11 cellular contexts compared by ENCODE assay signal in genomic region chr4:26238426-26238781, GRCh38.
A peak's percentile ranks its signal among the peaks of the same experiment; 100 is the strongest.
DNase-seq lines count a peak whose midpoint lies in the region; ATAC-seq and TF ChIP-seq lines count a peak whose summit lies in the region.
"Had no signal": no experiment of that assay in that cellular context is flagged by ENCODE, and none has a peak within 500 bp of the region (broad histone marks: within the 10 kb centered on the region; RNA-seq: fewer than 3 reads in every experiment).

No MANE protein-coding gene starts in this region.

- intact Hi-C loops in activated CD4-positive, alpha-beta T cell treated with anti-CD3 and anti-CD28 coated beads for 36 hours (cut with DNase I, micrococcal nuclease), result no loop called here

- no peaks in the 10 kb centered on the region for H3K36me3 Mint-ChIP-seq in activated CD4-positive, alpha-beta T cell treated with anti-CD3 and anti-CD28 coated beads for 36 hours (ENCODE audit: low read depth)

- H3K4me1 ChIP-seq in adipocyte (ENCODE audit: control insufficient read depth, insufficient read depth, low read length), result peaks cover 48% of the 10 kb centered on the region
- no peaks in the 10 kb centered on the region for H3K4me1 ChIP-seq in mesodermal cell (ENCODE audit: control insufficient read depth, insufficient read depth, low read length, poor library complexity, severe bottlenecking)
- H3K4me1 ChIP-seq in thoracic aorta (ENCODE audit: control insufficient read depth in 1 of 2, low read depth in 2 of 2), result peaks cover 15 to 32% of the 10 kb centered on the region in 2 donors
- H3K4me1 ChIP-seq: right atrium auricular region had no signal

- H3K27me3 ChIP-seq in adipocyte (replicated peaks; ENCODE audit: control insufficient read depth, insufficient read depth, low read length), result no peaks in the 10 kb centered on the region
- H3K27me3 ChIP-seq in thoracic aorta (replicated peaks; ENCODE audit: insufficient read depth), result no peaks in the 10 kb centered on the region
- H3K27me3 ChIP-seq: right atrium auricular region had no signal

- peaks cover 12% of the 10 kb centered on the region for H3K4me1 Mint-ChIP-seq in activated CD4-positive, alpha-beta T cell treated with anti-CD3 and anti-CD28 coated beads for 36 hours

- H3K4me3 ChIP-seq in adipocyte (ENCODE audit: low read length) (no peak overlapping the region), mesodermal cell (ENCODE audit: extremely low read depth, insufficient read depth, low read length, poor library complexity, severe bottlenecking) (no peak overlapping the region), thoracic aorta (peak overlapping the region; percentile 39)
- H3K4me3 ChIP-seq: right atrium auricular region had no signal

- H3K27me3 Mint-ChIP-seq in activated CD4-positive, alpha-beta T cell treated with anti-CD3 and anti-CD28 coated beads for 36 hours, result peaks cover 12% of the 10 kb centered on the region

- H3K4me3 Mint-ChIP-seq in activated CD4-positive, alpha-beta T cell treated with anti-CD3 and anti-CD28 coated beads for 36 hours, result no peak overlapping the region
- H3K4me3 Mint-ChIP-seq: T-helper 17 cell had no signal

- H3K27ac Mint-ChIP-seq in activated CD4-positive, alpha-beta T cell treated with anti-CD3 and anti-CD28 coated beads for 36 hours, result peak overlapping the region; percentile 8
- H3K27ac Mint-ChIP-seq: T-helper 17 cell had no signal

- TF ChIP-seq CTCF in thoracic aorta (IDR thresholded peaks at IDR 0.05), result no peak

- ATAC-seq in activated CD4-positive, alpha-beta T cell treated with anti-CD3 and anti-CD28 coated beads for 36 hours, result peak; percentile 66
- ATAC-seq in thoracic aorta (ENCODE audit: insufficient number of reproducible peaks, low FRiP score, low read depth) (no peak), HG03039 (IDR thresholded peaks at IDR 0.05; ENCODE audit: unreplicated experiment) (no peak), GM19455 (IDR thresholded peaks at IDR 0.05; ENCODE audit: unreplicated experiment) (no peak)
- ATAC-seq: T-helper 17 cell had no signal

- no peaks in the 10 kb centered on the region for H3K9me3 Mint-ChIP-seq in activated CD4-positive, alpha-beta T cell treated with anti-CD3 and anti-CD28 coated beads for 36 hours (ENCODE audit: low read depth)

- no peaks in the 10 kb centered on the region for H3K36me3 ChIP-seq in adipocyte (ENCODE audit: control insufficient read depth, insufficient read depth, low read length, severe bottlenecking)
- H3K36me3 ChIP-seq in mesodermal cell (ENCODE audit: control insufficient read depth, insufficient read depth, low read length), result no peaks in the 10 kb centered on the region
- no peaks in the 10 kb centered on the region for H3K36me3 ChIP-seq in thoracic aorta
- H3K36me3 ChIP-seq: right atrium auricular region had no signal

- CTCF ChIA-PET in activated CD4-positive, alpha-beta T cell treated with anti-CD3 and anti-CD28 coated beads for 36 hours (lab: Charles Lee), result no interaction called here

- POLR2A ChIA-PET in activated CD4-positive, alpha-beta T cell treated with anti-CD3 and anti-CD28 coated beads for 36 hours (lab: Charles Lee), result no interaction called here

- H3K9ac ChIP-seq in adipocyte (ENCODE audit: low read length), result peak overlapping the region; percentile 52

- peaks cover 4% of the 10 kb centered on the region for H3K9me3 ChIP-seq in adipocyte (ENCODE audit: control insufficient read depth, low read length)
- H3K9me3 ChIP-seq in mesodermal cell (ENCODE audit: control insufficient read depth, low read length), result no peaks in the 10 kb centered on the region
- no peaks in the 10 kb centered on the region for H3K9me3 ChIP-seq in thoracic aorta

- WGBS in mesodermal cell (ENCODE audit: insufficient coverage in 2 of 2), 2 experiments, result 46 to 75% methylated on average over 2 to 4 of the region's 4 CpGs

- DNase-seq in activated CD4-positive, alpha-beta T cell treated with anti-CD3 and anti-CD28 coated beads for 36 hours, result no peak
- no peak for DNase-seq in activated CD4-positive, alpha-beta T cell treated with anti-CD3 and anti-CD28 coated beads, Interleukin-2, amount 50 U/mL, for 4 hours
- DNase-seq in adipocyte (ENCODE audit: low read depth), result peak; percentile 19
- no peak for DNase-seq in thoracic aorta (ENCODE audit: low spot score)
- no peak for DNase-seq in activated T-cell treated with anti-CD3 and anti-CD28 coated beads for 4 hours
- DNase-seq: effector CD8-positive, alpha-beta T cell; T-helper 17 cell had no signal

- H3K27ac ChIP-seq in mesodermal cell (ENCODE audit: low read depth, low read length, severe bottlenecking) (peak overlapping the region; percentile 33), thoracic aorta (peak overlapping the region; percentile 31 to 58)
